29 cellular contexts compared by ENCODE assay signal in genomic region chr7:140295224-140295623, GRCh38.
"Had no signal": no experiment of that assay in that cellular context is flagged by ENCODE, and none has a peak within 500 bp of the region (broad histone marks: within the 10 kb centered on the region; RNA-seq: fewer than 3 reads in every experiment).

No MANE protein-coding gene starts in this region.

- H3K4me3 ChIP-seq: ovary, psoas muscle, right lobe of liver, sigmoid colon, stomach, thoracic aorta, thyroid gland, tibial nerve, upper lobe of right lung, uterus had no signal

- H3K27me3 Mint-ChIP-seq: naive thymus-derived CD8-positive, alpha-beta T cell; natural killer cell treated with Interleukin-12 subunit alpha and Interleukin-12 subunit beta and Interleukin-15 and Interleukin-18, amount 100 ng/mL, for 72 hours; progenitor cell of endocrine pancreas; stimulated activated naive CD8-positive, alpha-beta T cell treated with anti-CD3 and anti-CD28 coated beads, Interleukin-15, Interleukin-2, amounts not matched to agents 100 ng/mL and 50 ng/mL, for 24 hours; type B pancreatic cell had no signal

- H3K4me3 Mint-ChIP-seq: naive thymus-derived CD8-positive, alpha-beta T cell; natural killer cell treated with Interleukin-12 subunit alpha and Interleukin-12 subunit beta and Interleukin-15 and Interleukin-18, amount 100 ng/mL, for 72 hours; nephron progenitor cell; neural crest cell; stimulated activated effector memory CD8-positive, alpha-beta T cell treated with anti-CD3 and anti-CD28 coated beads, Interleukin-12 subunit alpha, Interleukin-12 subunit beta, amount 100 ng/mL, for 72 hours; stimulated activated naive B cell treated with anti-CD40 and anti-IgM and Interleukin-4, amounts not matched to agents 10 μg/mL and 1 μg/mL and 100 μg/mL, for 72 hours; stimulated activated naive CD8-positive, alpha-beta T cell treated with anti-CD3 and anti-CD28 coated beads, Interleukin-15, Interleukin-2, amounts not matched to agents 100 ng/mL and 50 ng/mL, for 24 hours; type B pancreatic cell had no signal

- H3K4me1 Mint-ChIP-seq: neural crest cell; stimulated activated effector memory CD8-positive, alpha-beta T cell treated with anti-CD3 and anti-CD28 coated beads, Interleukin-12 subunit alpha, Interleukin-12 subunit beta, amount 100 ng/mL, for 72 hours had no signal

- H3K27me3 ChIP-seq: ovary, right lobe of liver, sigmoid colon, stomach, thyroid gland, tibial nerve, upper lobe of right lung, uterus had no signal

- H3K9me3 ChIP-seq: ovary, psoas muscle, right lobe of liver, sigmoid colon, stomach, thoracic aorta, thyroid gland, tibial nerve, upper lobe of right lung, uterus had no signal

- H3K9ac ChIP-seq: parathyroid adenoma had no signal

- H3K36me3 Mint-ChIP-seq: naive thymus-derived CD8-positive, alpha-beta T cell; natural killer cell treated with Interleukin-12 subunit alpha and Interleukin-12 subunit beta and Interleukin-15 and Interleukin-18, amount 100 ng/mL, for 72 hours; stimulated activated effector memory CD8-positive, alpha-beta T cell treated with anti-CD3 and anti-CD28 coated beads, Interleukin-12 subunit alpha, Interleukin-12 subunit beta, amount 100 ng/mL, for 72 hours; type B pancreatic cell had no signal

- ATAC-seq: naive thymus-derived CD8-positive, alpha-beta T cell; natural killer cell treated with Interleukin-12 subunit alpha and Interleukin-12 subunit beta and Interleukin-15 and Interleukin-18, amount 100 ng/mL, for 72 hours; psoas muscle; right cardiac atrium; right lobe of liver; stimulated activated effector memory CD8-positive, alpha-beta T cell treated with anti-CD3 and anti-CD28 coated beads, Interleukin-12 subunit alpha, Interleukin-12 subunit beta, amount 100 ng/mL, for 72 hours; upper lobe of right lung had no signal

- H3K27ac Mint-ChIP-seq: naive thymus-derived CD8-positive, alpha-beta T cell; natural killer cell treated with Interleukin-12 subunit alpha and Interleukin-12 subunit beta and Interleukin-15 and Interleukin-18, amount 100 ng/mL, for 72 hours; progenitor cell of endocrine pancreas; stimulated activated effector memory CD8-positive, alpha-beta T cell treated with anti-CD3 and anti-CD28 coated beads, Interleukin-12 subunit alpha, Interleukin-12 subunit beta, amount 100 ng/mL, for 72 hours; stimulated activated naive B cell treated with anti-CD40 and anti-IgM and Interleukin-4, amounts not matched to agents 10 μg/mL and 1 μg/mL and 100 μg/mL, for 72 hours; stimulated activated naive CD8-positive, alpha-beta T cell treated with anti-CD3 and anti-CD28 coated beads, Interleukin-15, Interleukin-2, amounts not matched to agents 100 ng/mL and 50 ng/mL, for 24 hours; type B pancreatic cell had no signal

- H2AFZ ChIP-seq: parathyroid adenoma had no signal

- H3K36me3 ChIP-seq: ovary, right lobe of liver, sigmoid colon, stomach, thoracic aorta, thyroid gland, tibial nerve, upper lobe of right lung, uterus had no signal

- H3K4me1 ChIP-seq: parathyroid adenoma, psoas muscle, right lobe of liver, sigmoid colon, stomach, thyroid gland, tibial nerve, upper lobe of right lung, uterus had no signal

- H3K79me2 ChIP-seq: parathyroid adenoma had no signal

- H3K27ac ChIP-seq: ovary, parathyroid adenoma, psoas muscle, right lobe of liver, sigmoid colon, stomach, thoracic aorta, thyroid gland, tibial nerve, upper lobe of right lung, uterus had no signal

- DNase-seq: naive thymus-derived CD8-positive, alpha-beta T cell; nephron progenitor cell; occipital lobe; ovary; posterior cingulate gyrus; psoas muscle; right cardiac atrium; right lobe of liver; sigmoid colon; small intestine; stimulated activated CD4-positive, alpha-beta T cell treated with anti-CD3 and anti-CD28 coated beads, Interleukin-15, amount 100 ng/mL, for 24 hours; stimulated activated CD4-positive, alpha-beta T cell treated with anti-CD3 and anti-CD28 coated beads, Interleukin-2, amount 100 ng/mL, for 24 hours; stimulated activated CD4-positive, alpha-beta T cell treated with anti-CD3 and anti-CD28 coated beads, Interleukin-2, amount 100 ng/mL, for 48 hours; stimulated activated CD4-positive, alpha-beta T cell treated with anti-CD3 and anti-CD28 coated beads, Interleukin-4, amount 100 ng/mL, for 24 hours; stimulated activated naive B cell treated with anti-CD40 and anti-IgM and Interleukin-4, amounts not matched to agents 10 μg/mL and 1 μg/mL and 100 μg/mL, for 72 hours; stimulated activated naive CD4-positive, alpha-beta T cell treated with Interleukin-2 at 50 U/mL for 16 hours; stomach; thyroid gland; upper lobe of right lung; uterus had no signal

- FAIRE-seq: small intestine had no signal
